In genomic region chr19:30784850-30785459, GRCh38 we compare ENCODE assay signal across 8 cellular contexts.
DNase-seq lines count a peak whose midpoint lies in the region; ATAC-seq, FAIRE-seq and TF ChIP-seq lines count a peak whose summit lies in the region.

No MANE protein-coding gene starts in this region.

- no peak overlapping the region for H3K27ac ChIP-seq in pancreas

- no peaks in the 10 kb centered on the region for H3K9me3 ChIP-seq in pancreas

- H3K4me1 ChIP-seq in pancreas: no peaks in the 10 kb centered on the region

- H3K27me3 ChIP-seq in pancreas: no peaks in the 10 kb centered on the region

- ATAC-seq in pancreas: peak in 3 of 4 donors; percentile 65 to 69 (median 67)
- ATAC-seq in HG03432 (IDR thresholded peaks at IDR 0.05; ENCODE audit: unreplicated experiment): no peak

- TF ChIP-seq CTCF in pancreas (IDR thresholded peaks at IDR 0.05): peak; percentile 45 to 52 (median 50)

- DNase-seq in NCI-H2171 treated with DMSO at 0.1 percent for 48 hours (lab: John Stamatoyannopoulos, UW) (peak; percentile 24), NCI-H2171 (lab: John Stamatoyannopoulos, UW) (no peak), NCI-H82 (lab: John Stamatoyannopoulos, UW) (peak; percentile 83), fibroblast of peridontal ligament (ENCODE audit: extremely low read depth) (peak; percentile 9), pancreas (peak in 5 of 6 donors; percentile 16 to 81 (median 51)), ureter (ENCODE audit: low spot score) (peak; percentile 61)
- DNase-seq in activated CD8-positive, alpha-beta memory T cell treated with anti-CD3 and anti-CD28 coated beads, Interleukin-2, amount 50 U/mL, for 24 hours (ENCODE audit: extremely low read depth): peak; percentile 24

- intact Hi-C loops in pancreas (cut with DNase I): loop anchor here in 2 of 3 donors (5.0 to 10.0 kb wide), 3 partner anchors 572 to 1450 kb away; no protein-coding TSS in a partner anchor

- no peak for FAIRE-seq in pancreas (lab: Jason Lieb, UNC)

- no peak overlapping the region for H3K4me3 ChIP-seq in pancreas

- WGBS in pancreas, 2 donors: 48 to 55% methylated on average over 12 of the region's 12 CpGs

- no peaks in the 10 kb centered on the region for H3K36me3 ChIP-seq in pancreas
